Comparison of ENCODE assay signal across 20 cellular contexts in genomic region chr16:68834550-68834949, GRCh38.
"Had no signal": no experiment of that assay in that cellular context is flagged by ENCODE, and none has a peak within 500 bp of the region (broad histone marks: within the 10 kb centered on the region; RNA-seq: fewer than 3 reads in every experiment).

No MANE protein-coding gene starts in this region.

- H3K27me3 Mint-ChIP-seq: stimulated activated naive CD8-positive, alpha-beta T cell treated with anti-CD3 and anti-CD28 coated beads, Interleukin-15, Interleukin-2, amounts not matched to agents 100 ng/mL and 50 ng/mL, for 24 hours had no signal

- H3K36me3 ChIP-seq: neural progenitor cell, ovary, tibial nerve had no signal

- H3K27me3 ChIP-seq: colonic mucosa, hepatocyte, neural progenitor cell, ovary, right lobe of liver, testis, tibial nerve had no signal

- H3K4me1 ChIP-seq: colonic mucosa, neural progenitor cell, right lobe of liver, testis, tibial nerve had no signal

- H3K36me3 Mint-ChIP-seq: natural killer cell; neural progenitor cell; stimulated activated memory B cell treated with anti-CD40 and anti-IgM and Interleukin-4, amounts not matched to agents 10 μg/mL and 1 μg/mL and 100 μg/mL, for 72 hours had no signal

- ATAC-seq: left cardiac atrium; mucosa of descending colon; natural killer cell; stimulated activated memory B cell treated with anti-CD40 and anti-IgM and Interleukin-4, amounts not matched to agents 10 μg/mL and 1 μg/mL and 100 μg/mL, for 72 hours had no signal

- H3K9me3 Mint-ChIP-seq: natural killer cell; neural progenitor cell; stimulated activated naive CD8-positive, alpha-beta T cell treated with anti-CD3 and anti-CD28 coated beads, Interleukin-15, Interleukin-2, amounts not matched to agents 100 ng/mL and 50 ng/mL, for 24 hours had no signal

- H3K9me3 ChIP-seq: colonic mucosa, mucosa of descending colon, ovary, right lobe of liver, testis, tibial nerve had no signal

- H3K4me3 Mint-ChIP-seq: natural killer cell; neural progenitor cell; stimulated activated memory B cell treated with anti-CD40 and anti-IgM and Interleukin-4, amounts not matched to agents 10 μg/mL and 1 μg/mL and 100 μg/mL, for 72 hours; stimulated activated naive CD8-positive, alpha-beta T cell treated with anti-CD3 and anti-CD28 coated beads, Interleukin-15, Interleukin-2, amounts not matched to agents 100 ng/mL and 50 ng/mL, for 24 hours had no signal

- DNase-seq: colonic mucosa; dermis blood vessel endothelial cell; foreskin melanocyte; head of caudate nucleus; kidney; left cardiac atrium; mammary epithelial cell; mucosa of descending colon; natural killer cell; nucleus accumbens; ovary; retina; right lobe of liver; stimulated activated CD4-positive, alpha-beta T cell treated with anti-CD3 and anti-CD28 coated beads, Interleukin-4, amount 100 ng/mL, for 24 hours; testis had no signal

- H3K4me3 ChIP-seq: colonic mucosa, hepatocyte, mucosa of descending colon, neural progenitor cell, ovary, right lobe of liver, testis, tibial nerve had no signal

- H3K27ac Mint-ChIP-seq: natural killer cell; neural progenitor cell; stimulated activated memory B cell treated with anti-CD40 and anti-IgM and Interleukin-4, amounts not matched to agents 10 μg/mL and 1 μg/mL and 100 μg/mL, for 72 hours; stimulated activated naive CD8-positive, alpha-beta T cell treated with anti-CD3 and anti-CD28 coated beads, Interleukin-15, Interleukin-2, amounts not matched to agents 100 ng/mL and 50 ng/mL, for 24 hours had no signal

- H3K4me1 Mint-ChIP-seq: natural killer cell; neural progenitor cell; stimulated activated memory B cell treated with anti-CD40 and anti-IgM and Interleukin-4, amounts not matched to agents 10 μg/mL and 1 μg/mL and 100 μg/mL, for 72 hours had no signal
